Comparison of ENCODE assay signal across 18 cellular contexts in the genomic region with DNA sequence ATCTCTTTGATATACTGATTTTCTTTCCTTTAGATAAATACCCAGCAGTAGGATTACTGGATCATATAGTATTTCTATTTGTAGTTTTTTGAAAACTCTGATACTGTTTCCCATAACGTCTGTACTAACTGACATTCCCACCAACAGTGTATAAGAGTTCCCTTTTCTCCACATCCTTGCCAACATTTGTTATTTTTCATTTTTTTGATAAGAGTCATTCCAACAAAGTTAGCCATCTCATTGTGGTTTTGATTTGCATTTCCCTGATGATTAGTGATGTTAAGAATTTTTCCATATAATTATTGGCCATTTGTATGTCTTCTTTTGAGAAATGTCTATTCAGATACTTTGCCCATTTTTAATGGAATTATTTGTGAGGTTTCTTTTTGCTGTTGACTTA.
"Had no signal": no experiment of that assay in that cellular context is flagged by ENCODE, and none has a peak within 500 bp of the region (broad histone marks: within the 10 kb centered on the region; RNA-seq: fewer than 3 reads in every experiment).

No MANE protein-coding gene starts in this region.

- H3K4me1 ChIP-seq: body of pancreas, tibial nerve, uterus had no signal

- ATAC-seq: body of pancreas, left ventricle myocardium superior, natural killer cell had no signal

- H3K4me3 ChIP-seq: body of pancreas, tibial nerve, uterus had no signal

- H3K36me3 ChIP-seq: neutrophil, tibial nerve, uterus had no signal

- DNase-seq: activated CD4-positive, alpha-beta T cell treated with anti-CD3 and anti-CD28 coated beads for 1 hour; activated CD4-positive, alpha-beta T cell treated with anti-CD3 and anti-CD28 coated beads, Interleukin-2, amount 50 U/mL, for 4 hours; activated naive CD4-positive, alpha-beta T cell treated with Interleukin-2 at 50 U/mL for 16 hours; activated T-cell treated with anti-CD3 and anti-CD28 coated beads for 4 hours; body of pancreas; dermis blood vessel endothelial cell; hippocampal formation; left ventricle myocardium superior; natural killer cell; stimulated activated CD4-positive, alpha-beta T cell treated with anti-CD3 and anti-CD28 coated beads, Interleukin-15, amount 100 ng/mL, for 24 hours; stimulated activated CD4-positive, alpha-beta T cell treated with anti-CD3 and anti-CD28 coated beads, Interleukin-4, amount 100 ng/mL, for 1 hour; stimulated activated naive CD4-positive, alpha-beta T cell; substantia nigra; uterus had no signal

- H3K27ac ChIP-seq: body of pancreas, epithelial cell of prostate, neutrophil, tibial nerve, uterus, VCaP had no signal

- H3K9me3 ChIP-seq: body of pancreas, neutrophil, tibial nerve, uterus had no signal

- H3K27me3 ChIP-seq: body of pancreas, neutrophil, tibial nerve, uterus had no signal
